Comparison of ENCODE assay signal across 19 cellular contexts in the genomic region with DNA sequence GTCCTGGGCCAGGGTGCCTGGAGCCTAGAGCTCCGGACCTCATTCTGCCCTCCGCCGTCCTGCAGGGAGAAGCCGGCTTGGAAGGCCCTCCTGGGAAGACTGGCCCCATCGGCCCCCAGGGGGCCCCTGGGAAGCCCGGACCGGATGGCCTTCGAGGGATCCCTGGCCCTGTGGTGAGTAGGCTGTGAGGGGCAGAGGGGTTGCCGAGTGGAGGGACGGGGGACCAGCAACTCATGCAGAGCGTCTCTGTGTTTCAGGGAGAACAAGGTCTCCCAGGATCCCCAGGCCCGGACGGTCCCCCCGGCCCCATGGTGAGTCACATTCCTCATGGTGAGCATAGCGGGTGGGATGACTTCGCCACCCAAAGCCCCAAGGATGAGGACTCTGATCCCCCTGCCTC.
"Had no signal": no experiment of that assay in that cellular context is flagged by ENCODE, and none has a peak within 500 bp of the region (broad histone marks: within the 10 kb centered on the region; RNA-seq: fewer than 3 reads in every experiment).

No MANE protein-coding gene starts in this region.

- H3K27ac ChIP-seq: SJSA1, SK-N-MC had no signal

- H3K4me1 ChIP-seq: SJSA1 had no signal

- H3K27me3 ChIP-seq: MG63, SJSA1 had no signal

- H3K4me3 ChIP-seq: MG63, SJSA1, SK-N-MC had no signal

- DNase-seq: Karpas-422, KG1, MG63, NCI-H1092 treated with DMSO at 0.1 percent for 48 hours, NCI-H1436, NCI-H187, NCI-H2029, NCI-H2081 treated with DMSO at 0.1 percent for 48 hours, NCI-H2171, NCI-H226, NCI-H446, NCI-H510A treated with DMSO at 0.1 percent for 48 hours, NCI-H526, NCI-H82, Right ventricle myocardium superior, RPMI8226, SIG-M5 had no signal

- H3K9me3 ChIP-seq: MG63, SJSA1 had no signal
